17 cellular contexts compared by ENCODE assay signal in genomic region chr16:191783-192294, GRCh38. TPM values are rescaled to one million over a fixed set of nuclear protein-coding genes. Genes with fewer than 3 reads are reported as not detected.
A peak's percentile ranks its signal among the peaks of the same experiment; 100 is the strongest.
DNase-seq lines count a peak whose midpoint lies in the region; ATAC-seq, FAIRE-seq and TF ChIP-seq lines count a peak whose summit lies in the region.
"Had no signal": no experiment of that assay in that cellular context is flagged by ENCODE, and none has a peak within 500 bp of the region (broad histone marks: within the 10 kb centered on the region; RNA-seq: fewer than 3 reads in every experiment).

No MANE protein-coding gene starts in this region.

- intact Hi-C loops in lower lobe of right lung (cut with DNase I): no loop called here

- H3K27ac Mint-ChIP-seq in CD4-positive, CD25-positive, alpha-beta regulatory T cell: peak overlapping the region in 2 of 3 donors; percentile 72 to 73
- H3K27ac Mint-ChIP-seq in astrocyte (ENCODE audit: unreplicated experiment) (peak overlapping the region; percentile 38), neural progenitor cell (no peak overlapping the region)

- no peaks in the 10 kb centered on the region for H3K9me3 ChIP-seq in CD4-positive, CD25-positive, alpha-beta regulatory T cell (ENCODE audit: control insufficient read depth in 2 of 2, low read length in 2 of 2)
- no peaks in the 10 kb centered on the region for H3K9me3 ChIP-seq in astrocyte (ENCODE audit: insufficient read depth, low read depth, low read length)
- no peaks in the 10 kb centered on the region for H3K9me3 ChIP-seq in neural progenitor cell (ENCODE audit: low read depth)
- no peaks in the 10 kb centered on the region for H3K9me3 ChIP-seq in lower lobe of right lung
- H3K9me3 ChIP-seq: SK-N-SH had no signal

- peak overlapping the region; percentile 4 for H3K4me2 ChIP-seq in astrocyte (ENCODE audit: low read length)
- H3K4me2 ChIP-seq in neural progenitor cell: no peak overlapping the region
- H3K4me2 ChIP-seq: PC-9, SK-N-SH had no signal

- no peaks in the 10 kb centered on the region for H3K4me1 ChIP-seq in CD4-positive, CD25-positive, alpha-beta regulatory T cell (ENCODE audit: control insufficient read depth, insufficient read depth, low read length, poor library complexity, severe bottlenecking)
- H3K4me1 ChIP-seq in astrocyte (ENCODE audit: insufficient read depth, low read length) (no peaks in the 10 kb centered on the region), neural progenitor cell (no peaks in the 10 kb centered on the region), lower lobe of right lung (no peaks in the 10 kb centered on the region)

- peaks cover 44% of the 10 kb centered on the region for H3K36me3 Mint-ChIP-seq in CD4-positive, CD25-positive, alpha-beta regulatory T cell
- H3K36me3 Mint-ChIP-seq in astrocyte (ENCODE audit: low read depth, unreplicated experiment) (peaks cover 31% of the 10 kb centered on the region), neural progenitor cell (peaks cover 36% of the 10 kb centered on the region)

- H3K4me3 Mint-ChIP-seq in CD4-positive, CD25-positive, alpha-beta regulatory T cell: no peak overlapping the region
- H3K4me3 Mint-ChIP-seq in astrocyte (ENCODE audit: unreplicated experiment) (no peak overlapping the region), neural progenitor cell (peak overlapping the region; percentile 13)

- FAIRE-seq in GM12891 (lab: Jason Lieb, UNC) (peak; percentile 20), astrocyte (lab: Jason Lieb, UNC) (no peak)

- no peak for TF ChIP-seq CTCF in astrocyte (IDR thresholded peaks at IDR 0.05; ENCODE audit: insufficient read depth, low read depth, low read length)
- no peak for TF ChIP-seq CTCF in neural progenitor cell (IDR thresholded peaks at IDR 0.05)
- TF ChIP-seq CTCF in lower lobe of right lung (IDR thresholded peaks at IDR 0.05): no peak

- H3K9me3 Mint-ChIP-seq in CD4-positive, CD25-positive, alpha-beta regulatory T cell: no peaks in the 10 kb centered on the region
- H3K9me3 Mint-ChIP-seq in astrocyte (ENCODE audit: unreplicated experiment): no peaks in the 10 kb centered on the region
- H3K9me3 Mint-ChIP-seq in neural progenitor cell: no peaks in the 10 kb centered on the region

- H2AFZ ChIP-seq in astrocyte (ENCODE audit: low read depth, low read length) (no peak overlapping the region), neural progenitor cell (replicated peaks) (no peak overlapping the region)
- H2AFZ ChIP-seq: PC-9 had no signal

- peaks cover 64% of the 10 kb centered on the region for H3K36me3 ChIP-seq in CD4-positive, CD25-positive, alpha-beta regulatory T cell (ENCODE audit: control insufficient read depth, insufficient read depth, low read length)
- H3K36me3 ChIP-seq in astrocyte (ENCODE audit: insufficient read depth, low read length) (peaks cover 47% of the 10 kb centered on the region), neural progenitor cell (no peaks in the 10 kb centered on the region), lower lobe of right lung (peaks cover 97% of the 10 kb centered on the region)

- ATAC-seq in CD4-positive, CD25-positive, alpha-beta regulatory T cell (ENCODE audit: low read depth in 2 of 2): no peak
- ATAC-seq in GM18498 (IDR thresholded peaks at IDR 0.05; ENCODE audit: unreplicated experiment) (no peak), HG03460 (IDR thresholded peaks at IDR 0.05; ENCODE audit: unreplicated experiment) (no peak), lower lobe of right lung (no peak)
- ATAC-seq: Right ventricle myocardium inferior had no signal

- peak overlapping the region; percentile 14 for H3K9ac ChIP-seq in astrocyte (ENCODE audit: low read length)
- no peak overlapping the region for H3K9ac ChIP-seq in neural progenitor cell
- H3K9ac ChIP-seq: SK-N-SH had no signal

- H3K27ac ChIP-seq in CD4-positive, CD25-positive, alpha-beta regulatory T cell (ENCODE audit: insufficient read depth, low read length, poor library complexity, severe bottlenecking): no peak overlapping the region
- H3K27ac ChIP-seq in astrocyte (ENCODE audit: low read depth, low read length) (no peak overlapping the region), neural progenitor cell (no peak overlapping the region), lower lobe of right lung (no peak overlapping the region)
- H3K27ac ChIP-seq: PC-9 had no signal

- H3K79me2 ChIP-seq in astrocyte (ENCODE audit: insufficient read depth, low read length) (peaks cover 15% of the 10 kb centered on the region), neural progenitor cell (ENCODE audit: low read depth) (no peaks in the 10 kb centered on the region)

- no peak for DNase-seq in CD4-positive, CD25-positive, alpha-beta regulatory T cell
- no peak for DNase-seq in GM12891 (ENCODE audit: insufficient read length, low spot score)
- DNase-seq in astrocyte (ENCODE audit: low read depth): peak; percentile 16
- DNase-seq in neural progenitor cell (ENCODE audit: low spot score): no peak
- no peak for DNase-seq in lower lobe of right lung
- DNase-seq: GOT3, Karpas-422, MM.1S, NCI-H1105 treated with DMSO at 0.1 percent for 48 hours, NCI-H187, NCI-H446, PC-9, SK-N-SH had no signal

- H3K4me3 ChIP-seq in CD4-positive, CD25-positive, alpha-beta regulatory T cell (ENCODE audit: low read depth, low read length): no peak overlapping the region
- H3K4me3 ChIP-seq in astrocyte (ENCODE audit: insufficient read depth, low read depth, low read length) (no peak overlapping the region), neural progenitor cell (no peak overlapping the region), lower lobe of right lung (no peak overlapping the region)
- H3K4me3 ChIP-seq: PC-9 had no signal

- H3K27me3 ChIP-seq in CD4-positive, CD25-positive, alpha-beta regulatory T cell (ENCODE audit: control insufficient read depth, insufficient read depth, low read length): no peaks in the 10 kb centered on the region
- H3K27me3 ChIP-seq in astrocyte (ENCODE audit: insufficient read depth, low read length) (no peaks in the 10 kb centered on the region), neural progenitor cell (no peaks in the 10 kb centered on the region), lower lobe of right lung (ENCODE audit: low read depth) (no peaks in the 10 kb centered on the region)

- H3F3A ChIP-seq in neural progenitor cell (ENCODE audit: low read depth): peaks cover 4% of the 10 kb centered on the region

- no peaks in the 10 kb centered on the region for H3K27me3 Mint-ChIP-seq in CD4-positive, CD25-positive, alpha-beta regulatory T cell
- H3K27me3 Mint-ChIP-seq in astrocyte (ENCODE audit: low read depth, unreplicated experiment) (no peaks in the 10 kb centered on the region), neural progenitor cell (ENCODE audit: insufficient read depth, low read depth) (peaks cover 5% of the 10 kb centered on the region)

- H4K20me1 ChIP-seq in astrocyte (ENCODE audit: insufficient read depth, low read length) (peaks cover 75% of the 10 kb centered on the region), neural progenitor cell (ENCODE audit: low read depth) (peaks cover 35% of the 10 kb centered on the region)

- peaks cover 5 to 12% (median 8%) of the 10 kb centered on the region in 4 donors for H3K4me1 Mint-ChIP-seq in CD4-positive, CD25-positive, alpha-beta regulatory T cell
- H3K4me1 Mint-ChIP-seq in astrocyte (ENCODE audit: low read depth, unreplicated experiment) (peaks cover 9% of the 10 kb centered on the region), neural progenitor cell (no peaks in the 10 kb centered on the region)

- no peak for TF ChIP-seq POLR2A in GM12891 (IDR thresholded peaks at IDR 0.05; ENCODE audit: low read depth, low read length)

TF ChIP-seq in GM12891, 5 proteins besides CTCF, POLR2A, EP300 and RAD21:
- TF ChIP-seq POLR2AphosphoS5 (IDR thresholded peaks at IDR 0.05; ENCODE audit: low read depth, low read length) (no peak), PAX5 (IDR thresholded peaks at IDR 0.05; ENCODE audit: insufficient read depth, low read length, severe bottlenecking) (no peak), POU2F2 (IDR thresholded peaks at IDR 0.05; ENCODE audit: low read depth, low read length) (no peak), SPI1 (IDR thresholded peaks at IDR 0.05; ENCODE audit: low read depth, low read length) (no peak), TAF1 (IDR thresholded peaks at IDR 0.05; ENCODE audit: low read depth, low read length) (no peak)

RNA-seq across cellular contexts. Expression of gene HBQ1, which starts 11.6 kb away (rescaled TPM):
- total RNA-seq in CD4-positive, CD25-positive, alpha-beta regulatory T cell: not detected
- not detected for polyA plus RNA-seq in CD4-positive, CD25-positive, alpha-beta regulatory T cell
- polyA plus RNA-seq in GM12891 (2012; ENCODE audit: low read depth, missing spikeins): 0.65 TPM
- total RNA-seq in astrocyte (2.7 and 4.7 TPM in 2 replicates), neural progenitor cell (ENCODE audit: low replicate concordance) (3.8 TPM in 1 of 2 replicates, not detected in the other), lower lobe of right lung (not detected)
- total RNA-seq: PC-9, Right ventricle myocardium inferior had no signal

RNA-seq across cellular contexts. Expression of gene HBA1, which starts 15.4 kb away (rescaled TPM):
- total RNA-seq in CD4-positive, CD25-positive, alpha-beta regulatory T cell: not detected
- under 1 TPM in 1 of 4 donors, not detected in 3; 0.41 TPM for polyA plus RNA-seq in CD4-positive, CD25-positive, alpha-beta regulatory T cell
- polyA plus RNA-seq in GM12891 (2012; ENCODE audit: low read depth, missing spikeins): 2.6 TPM
- 1.6 TPM in 1 of 2 replicates, not detected in the other for total RNA-seq in astrocyte
- total RNA-seq in neural progenitor cell (ENCODE audit: low replicate concordance): not detected in 2 replicates
- total RNA-seq in lower lobe of right lung: 217 TPM
- total RNA-seq: PC-9 had no signal
- polyA plus RNA-seq: BJ, SK-N-SH had no signal

RNA-seq across cellular contexts. Expression of gene HBA2, which starts 19.2 kb away (rescaled TPM):
- total RNA-seq in CD4-positive, CD25-positive, alpha-beta regulatory T cell: 0.86 TPM
- polyA plus RNA-seq in CD4-positive, CD25-positive, alpha-beta regulatory T cell: 1 to 10 TPM in 1 of 4 donors, under 1 TPM in 2, not detected in 1; 0.41 to 1.2 (median 0.99) TPM
- polyA plus RNA-seq in GM12891 (2012; ENCODE audit: low read depth, missing spikeins): not detected
- 1.4 TPM in 1 of 2 replicates, not detected in the other for total RNA-seq in astrocyte
- not detected in 2 replicates for total RNA-seq in neural progenitor cell (ENCODE audit: low replicate concordance)
- total RNA-seq in lower lobe of right lung: 232 TPM
- total RNA-seq: PC-9 had no signal
- polyA plus RNA-seq: SK-N-SH had no signal

RNA-seq across cellular contexts. Expression of gene HBM, which starts 26.1 kb away (rescaled TPM):
- total RNA-seq in CD4-positive, CD25-positive, alpha-beta regulatory T cell: not detected
- polyA plus RNA-seq in CD4-positive, CD25-positive, alpha-beta regulatory T cell: not detected
- polyA plus RNA-seq in GM12891 (2012; ENCODE audit: low read depth, missing spikeins): not detected
- total RNA-seq in astrocyte (not detected in 2 replicates), neural progenitor cell (ENCODE audit: low replicate concordance) (not detected in 2 replicates), lower lobe of right lung (not detected)
- total RNA-seq: PC-9, Right ventricle myocardium inferior had no signal
- polyA plus RNA-seq: BJ, SK-N-SH had no signal

RNA-seq across cellular contexts. Expression of gene LUC7L, which starts 37.4 kb away (rescaled TPM):
- total RNA-seq in CD4-positive, CD25-positive, alpha-beta regulatory T cell: 152 TPM
- polyA plus RNA-seq in CD4-positive, CD25-positive, alpha-beta regulatory T cell: 10 to 100 TPM in 1 of 4 donors, 1 to 10 TPM in 3; 8.9 to 10.9 (median 9.8) TPM
- 36.3 TPM for polyA plus RNA-seq in GM12891 (2012; ENCODE audit: low read depth, missing spikeins)
- 70.2 and 74.1 TPM in 2 replicates for total RNA-seq in astrocyte
- total RNA-seq in neural progenitor cell (ENCODE audit: low replicate concordance): 198 and 231 TPM in 2 replicates
- total RNA-seq in lower lobe of right lung: 70.9 TPM
